1 cellular context compared by ENCODE assay signal in the genomic region with DNA sequence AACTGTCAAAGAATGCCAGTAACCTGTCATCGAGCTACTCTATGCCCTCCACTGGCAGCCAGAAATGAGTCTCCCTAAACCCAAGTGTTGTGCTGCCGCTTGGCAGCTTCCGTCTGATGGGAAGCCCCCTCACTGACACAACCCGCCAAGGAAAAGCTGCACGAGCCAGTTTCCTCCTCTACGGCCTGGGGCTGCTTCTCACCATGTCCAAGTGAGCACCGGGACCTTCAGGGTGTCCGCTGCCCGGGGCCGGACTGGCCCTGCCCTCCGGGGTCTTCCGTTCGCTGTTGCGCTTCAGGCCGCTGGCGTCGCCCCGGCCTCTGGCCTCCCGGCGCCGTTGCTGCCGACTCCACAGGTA.
TF ChIP-seq lines count a peak whose summit lies in the region.

No MANE protein-coding gene starts in this region.

TF ChIP-seq in H1, 55 proteins besides CTCF, POLR2A, EP300 and RAD21:
- 0 out of 4 replicates have a peak, but pooled peaks of 1 of the 2 experiments have one; percentile 38 for TF ChIP-seq SIN3A (conservative IDR thresholded peaks at IDR 0.05 in 1 of 2, IDR thresholded peaks at IDR 0.05 in 1 of 2; ENCODE audit: low read depth in 1 of 2, low read length in 2 of 2)
- peak in 1 of 2 experiments; percentile 80; a peak in 2 of 4 replicates for TF ChIP-seq HDAC2 (IDR thresholded peaks at IDR 0.05; ENCODE audit: borderline replicate concordance in 1 of 2, low read depth in 2 of 2, low read length in 2 of 2)
- TF ChIP-seq CHD1 (IDR thresholded peaks at IDR 0.05; ENCODE audit: low read depth, low read length), result no peak
